26 cellular contexts compared by ENCODE assay signal in the genomic region with DNA sequence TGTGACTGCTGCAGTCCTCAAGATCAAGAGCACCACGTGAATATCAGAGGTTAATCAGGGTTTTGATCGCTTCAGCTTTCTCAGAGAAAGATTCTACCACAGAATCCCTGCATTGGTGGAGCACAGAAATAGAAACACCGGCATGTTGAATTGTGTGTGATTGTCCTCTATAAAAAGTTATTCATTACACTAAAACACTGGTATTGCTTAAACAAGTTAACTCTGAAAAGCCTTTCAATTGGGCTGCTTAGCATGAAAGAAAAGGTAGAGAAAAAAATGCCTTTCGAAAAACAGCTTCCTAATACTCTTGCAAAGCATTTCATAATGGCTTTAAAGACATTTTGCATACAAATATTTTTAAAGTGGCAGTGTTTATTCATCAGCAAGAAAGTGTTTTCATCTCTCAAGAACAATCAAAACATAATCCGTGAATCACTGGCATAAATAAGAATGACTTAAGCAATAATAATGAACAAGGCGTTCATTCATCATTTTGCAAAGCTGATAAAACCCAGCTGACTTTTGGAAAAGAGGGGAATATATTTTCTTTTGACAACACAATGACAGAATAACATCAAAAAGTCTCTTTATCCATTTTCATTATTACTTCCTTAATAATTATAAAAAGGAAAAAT.
"Had no signal": no experiment of that assay in that cellular context is flagged by ENCODE, and none has a peak within 500 bp of the region (broad histone marks: within the 10 kb centered on the region; RNA-seq: fewer than 3 reads in every experiment).

No MANE protein-coding gene starts in this region.

- ATAC-seq: activated T-helper 17 cell treated with anti-CD3 and anti-CD28 coated beads, Interleukin-2, amount 50 U/mL, for 72 hours; PC-3; T-helper 17 cell had no signal

- H3K4me3 Mint-ChIP-seq: activated B cell treated with CpG ODN at 0.5 μM for 24 hours; activated CD4-positive, alpha-beta memory T cell treated with anti-CD3 and anti-CD28 coated beads, Interleukin-2, amount 10 ng/mL, durations not matched to agents 7 days and 5 days; activated CD4-positive, alpha-beta T cell treated with anti-CD3 and anti-CD28 coated beads, Interleukin-2, amount 10 ng/mL, durations not matched to agents 7 days and 5 days; activated naive CD4-positive, alpha-beta T cell treated with anti-CD3 and anti-CD28 coated beads for 36 hours; activated naive CD8-positive, alpha-beta T cell; activated T-helper 17 cell treated with anti-CD3 and anti-CD28 coated beads, Interleukin-2, amount 50 U/mL, for 72 hours; brain; T-helper 17 cell had no signal

- H3K36me3 Mint-ChIP-seq: activated naive CD8-positive, alpha-beta T cell; brain had no signal

- H3K4me1 Mint-ChIP-seq: activated B cell treated with CpG ODN at 0.5 μM for 24 hours; activated CD4-positive, alpha-beta memory T cell treated with anti-CD3 and anti-CD28 coated beads, Interleukin-2, amount 10 ng/mL, durations not matched to agents 7 days and 5 days; activated CD4-positive, alpha-beta T cell treated with anti-CD3 and anti-CD28 coated beads, Interleukin-2, amount 10 ng/mL, durations not matched to agents 7 days and 5 days; activated T-helper 17 cell treated with anti-CD3 and anti-CD28 coated beads, Interleukin-2, amount 50 U/mL, for 72 hours had no signal

- H3K27ac Mint-ChIP-seq: activated B cell treated with CpG ODN at 0.5 μM for 24 hours; activated CD4-positive, alpha-beta memory T cell treated with anti-CD3 and anti-CD28 coated beads, Interleukin-2, amount 10 ng/mL, durations not matched to agents 7 days and 5 days; activated CD4-positive, alpha-beta T cell treated with anti-CD3 and anti-CD28 coated beads, Interleukin-2, amount 10 ng/mL, durations not matched to agents 7 days and 5 days; activated naive CD4-positive, alpha-beta T cell treated with anti-CD3 and anti-CD28 coated beads for 36 hours; activated naive CD8-positive, alpha-beta T cell; activated T-helper 17 cell treated with anti-CD3 and anti-CD28 coated beads, Interleukin-2, amount 50 U/mL, for 72 hours; brain; T-helper 17 cell had no signal

- DNase-seq: activated B cell treated with CpG ODN at 0.5 μM for 24 hours; activated CD4-positive, alpha-beta memory T cell treated with anti-CD3 and anti-CD28 coated beads, Interleukin-2, amount 10 ng/mL, durations not matched to agents 7 days and 5 days; activated CD4-positive, alpha-beta T cell treated with anti-CD3 and anti-CD28 coated beads for 1 hour; activated CD4-positive, alpha-beta T cell treated with anti-CD3 and anti-CD28 coated beads, Interleukin-2, amount 10 ng/mL, durations not matched to agents 7 days and 5 days; activated gamma-delta T cell; activated naive CD4-positive, alpha-beta T cell treated with anti-CD3 and anti-CD28 coated beads for 36 hours; activated T-cell treated with anti-CD3 and anti-CD28 coated beads for 4 hours; activated T-cell treated with anti-CD3 and anti-CD28 coated beads, Interleukin-2, amount 50 U/mL, for 48 hours; amygdala; Kasumi-1; KBM-7; NCI-H1105 treated with DMSO at 0.1 percent for 48 hours; NCI-H1436 treated with DMSO at 0.1 percent for 48 hours; NCI-H187; NCI-H2081 treated with DMSO at 0.1 percent for 48 hours; NCI-H226; NCI-H526; NCI-H774; NK-92 treated with Interleukin-12 subunit alpha and Interleukin-12 subunit beta, amount 100 ng/mL, for 24 hours; PC-3; SHP77 treated with DMSO at 0.1 percent for 48 hours; T-helper 17 cell; T-helper 9 cell had no signal

- H3K9me3 Mint-ChIP-seq: activated B cell treated with CpG ODN at 0.5 μM for 24 hours; activated CD4-positive, alpha-beta memory T cell treated with anti-CD3 and anti-CD28 coated beads, Interleukin-2, amount 10 ng/mL, durations not matched to agents 7 days and 5 days; activated CD4-positive, alpha-beta T cell treated with anti-CD3 and anti-CD28 coated beads, Interleukin-2, amount 10 ng/mL, durations not matched to agents 7 days and 5 days; activated naive CD4-positive, alpha-beta T cell treated with anti-CD3 and anti-CD28 coated beads for 36 hours; activated T-helper 17 cell treated with anti-CD3 and anti-CD28 coated beads, Interleukin-2, amount 50 U/mL, for 72 hours; brain had no signal

- H3K27me3 Mint-ChIP-seq: brain had no signal
